In the genomic region with DNA sequence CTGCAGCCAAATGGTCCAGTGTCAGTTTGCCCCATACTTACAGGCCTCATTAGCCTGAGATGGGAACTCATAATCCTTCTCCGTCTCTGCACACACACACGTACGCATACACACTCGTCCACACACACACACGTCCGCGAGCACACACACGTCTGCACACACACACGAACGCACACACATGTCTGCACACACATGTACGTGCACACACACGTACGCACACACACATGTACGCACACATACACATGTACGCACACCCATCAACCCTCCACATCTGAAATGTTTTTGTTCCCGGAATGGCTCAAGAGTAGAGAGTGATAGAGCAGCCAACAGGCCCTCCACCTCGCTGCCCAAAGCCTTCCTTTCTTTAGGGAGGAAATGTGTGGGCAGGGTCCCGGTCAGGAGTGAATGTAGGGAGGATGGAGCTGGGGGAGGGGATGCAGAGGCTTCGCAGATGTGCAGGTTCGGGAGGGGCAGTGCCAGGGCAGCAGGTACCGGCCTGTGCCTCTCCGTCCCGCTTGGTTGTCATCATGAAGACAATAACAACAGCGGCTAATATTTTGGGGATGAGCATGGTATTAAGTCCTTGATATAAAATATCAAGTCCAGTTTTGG, we compare ENCODE assay signal across 1 cellular context.
TF ChIP-seq lines count a peak whose summit lies in the region.

No MANE protein-coding gene starts in this region.

TF ChIP-seq in HepG2, 621 proteins besides CTCF, POLR2A, EP300 and RAD21:
- TF ChIP-seq, protein P1, sequence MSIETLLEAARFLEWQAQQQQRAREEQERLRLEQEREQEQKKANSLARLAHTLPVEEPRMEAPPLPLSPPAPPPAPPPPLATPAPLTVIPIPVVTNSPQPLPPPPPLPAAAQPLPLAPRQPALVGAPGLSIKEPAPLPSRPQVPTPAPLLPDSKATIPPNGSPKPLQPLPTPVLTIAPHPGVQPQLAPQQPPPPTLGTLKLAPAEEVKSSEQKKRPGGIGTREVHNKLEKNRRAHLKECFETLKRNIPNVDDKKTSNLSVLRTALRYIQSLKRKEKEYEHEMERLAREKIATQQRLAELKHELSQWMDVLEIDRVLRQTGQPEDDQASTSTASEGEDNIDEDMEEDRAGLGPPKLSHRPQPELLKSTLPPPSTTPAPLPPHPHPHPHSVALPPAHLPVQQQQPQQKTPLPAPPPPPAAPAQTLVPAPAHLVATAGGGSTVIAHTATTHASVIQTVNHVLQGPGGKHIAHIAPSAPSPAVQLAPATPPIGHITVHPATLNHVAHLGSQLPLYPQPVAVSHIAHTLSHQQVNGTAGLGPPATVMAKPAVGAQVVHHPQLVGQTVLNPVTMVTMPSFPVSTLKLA (IDR thresholded peaks at IDR 0.05), result peak; percentile 55
- TF ChIP-seq MLLT10 (CRISPR knock-in tag; IDR thresholded peaks at IDR 0.05), result no peak
